Comparison of ENCODE assay signal across 10 cellular contexts in genomic region chr2:233059547-233059796, GRCh38. TPM values are rescaled to one million over a fixed set of nuclear protein-coding genes. Genes with fewer than 3 reads are reported as not detected.
DNase-seq lines count a peak whose midpoint lies in the region; ATAC-seq, FAIRE-seq and TF ChIP-seq lines count a peak whose summit lies in the region.
"Had no signal": no experiment of that assay in that cellular context is flagged by ENCODE, and none has a peak within 500 bp of the region (broad histone marks: within the 10 kb centered on the region; RNA-seq: fewer than 3 reads in every experiment).

No MANE protein-coding gene starts in this region.

- no peak for DNase-seq in activated T-cell treated with anti-CD3 and anti-CD28 coated beads, Interleukin-2, amount 50 U/mL, for 24 hours
- DNase-seq in activated T-cell treated with anti-CD3 and anti-CD28 coated beads, Interleukin-2, amount 50 U/mL, for 48 hours, result no peak
- no peak for DNase-seq in WERI-Rb-1
- no peak for DNase-seq in kidney
- no peak for DNase-seq in NCI-H526 (lab: John Stamatoyannopoulos, UW)
- DNase-seq in stimulated activated CD4-positive, alpha-beta T cell treated with anti-CD3 and anti-CD28 coated beads, Interleukin-15, amount 100 ng/mL, for 24 hours, result no peak

- no peak for FAIRE-seq in kidney (lab: Jason Lieb, UNC)

- no peaks in the 10 kb centered on the region for H3K27me3 Mint-ChIP-seq in activated T-cell treated with anti-CD3 and anti-CD28 coated beads, Interleukin-2, amount 50 U/mL, for 24 hours

- H3K36me3 ChIP-seq in WERI-Rb-1 (no peaks in the 10 kb centered on the region), kidney (ENCODE audit: control insufficient read depth in 1 of 2, insufficient read depth in 2 of 2, low read length in 2 of 2) (no peaks in the 10 kb centered on the region), thymus (ENCODE audit: control insufficient read depth, insufficient read depth) (peaks cover 9% of the 10 kb centered on the region)

- H3K36me3 Mint-ChIP-seq in activated T-cell treated with anti-CD3 and anti-CD28 coated beads, Interleukin-2, amount 50 U/mL, for 24 hours (ENCODE audit: low read depth), result peaks cover 36% of the 10 kb centered on the region

- WGBS in thymus, result 55% methylated on average over 7 of the region's 7 CpGs

- no peak for ATAC-seq in HG02870 (IDR thresholded peaks at IDR 0.05; ENCODE audit: unreplicated experiment)

- peak overlapping the region; percentile 96 for H3K4me3 Mint-ChIP-seq in activated T-cell treated with anti-CD3 and anti-CD28 coated beads, Interleukin-2, amount 50 U/mL, for 24 hours

- H3K27me3 ChIP-seq in WERI-Rb-1 (ENCODE audit: insufficient read depth, low read depth, severe bottlenecking), result no peaks in the 10 kb centered on the region
- no peaks in the 10 kb centered on the region for H3K27me3 ChIP-seq in thymus (ENCODE audit: control insufficient read depth, insufficient read depth)

- intact Hi-C loops in kidney (cut with DNase I), result no loop called here

- H3K4me1 ChIP-seq in kidney (ENCODE audit: control insufficient read depth in 1 of 2, insufficient read depth in 1 of 2, low read depth in 1 of 2, low read length in 2 of 2) (peaks cover 0 to 16% of the 10 kb centered on the region in 2 donors), thymus (ENCODE audit: control insufficient read depth, insufficient read depth, low read length) (peaks cover 33% of the 10 kb centered on the region)

- H3K9me3 ChIP-seq in WERI-Rb-1 (ENCODE audit: severe bottlenecking) (no peaks in the 10 kb centered on the region), kidney (ENCODE audit: control insufficient read depth in 1 of 2, low read length in 2 of 2) (no peaks in the 10 kb centered on the region), thymus (ENCODE audit: control insufficient read depth) (no peaks in the 10 kb centered on the region)

- no peaks in the 10 kb centered on the region for H3K9me3 Mint-ChIP-seq in activated T-cell treated with anti-CD3 and anti-CD28 coated beads, Interleukin-2, amount 50 U/mL, for 24 hours

- no peak overlapping the region for H3K9ac ChIP-seq in kidney (ENCODE audit: low read length in 2 of 2)

- H3K4me3 ChIP-seq in WERI-Rb-1 (ENCODE audit: low read depth, low read length), result no peak overlapping the region
- H3K4me3 ChIP-seq in kidney (ENCODE audit: low read length in 2 of 2), result no peak overlapping the region
- H3K4me3 ChIP-seq in thymus (ENCODE audit: low read length), result no peak overlapping the region

- peaks cover 40% of the 10 kb centered on the region for H3K4me1 Mint-ChIP-seq in activated T-cell treated with anti-CD3 and anti-CD28 coated beads, Interleukin-2, amount 50 U/mL, for 24 hours (ENCODE audit: low read depth)

- H3K27ac ChIP-seq in WERI-Rb-1 (no peak overlapping the region), kidney (ENCODE audit: low read depth in 2 of 2, low read length in 2 of 2) (peak overlapping the region; percentile 74 to 80), thymus (ENCODE audit: low read depth) (peak overlapping the region; percentile 89)

- peak overlapping the region; percentile 96 for H3K27ac Mint-ChIP-seq in activated T-cell treated with anti-CD3 and anti-CD28 coated beads, Interleukin-2, amount 50 U/mL, for 24 hours

- TF ChIP-seq CTCF in WERI-Rb-1 (IDR thresholded peaks at IDR 0.05; ENCODE audit: low read depth, low read length) (peak; percentile 28; the same call in 1 of the 2 replicates), kidney (IDR thresholded peaks at IDR 0.05; ENCODE audit: borderline replicate concordance, extremely low read depth, insufficient read depth) (no peak)

RNA-seq across cellular contexts. Expression of gene INPP5D, which starts 0.7 kb away (rescaled TPM):
- 29.6 TPM for total RNA-seq in kidney
- polyA plus RNA-seq in kidney (ENCODE audit: insufficient read depth, low read depth, low replicate concordance) (2.6 TPM), thymus (42.0 TPM)

RNA-seq across cellular contexts. Expression of gene NEU2, which starts 27.0 kb away (rescaled TPM):
- not detected for total RNA-seq in kidney
- not detected for polyA plus RNA-seq in kidney (ENCODE audit: insufficient read depth, low read depth, low replicate concordance)
- not detected for polyA plus RNA-seq in thymus
- total RNA-seq: kidney epithelial cell had no signal
- polyA plus RNA-seq: AG04450 had no signal

RNA-seq across cellular contexts. Expression of gene NGEF, which starts 46.4 kb away (rescaled TPM):
- 4.8 TPM for total RNA-seq in kidney
- polyA plus RNA-seq in kidney (ENCODE audit: insufficient read depth, low read depth, low replicate concordance) (5.3 TPM), thymus (0.18 TPM)

Comparison
In these comparisons a context has a peak if more than half of its experiments do, and no peak if none do; other contexts are left out.
1. RNA of gene INPP5D, which starts 0.7 kb away (polyA plus RNA-seq): 42.0 TPM in thymus (single experiment); 2.6 TPM in kidney (single experiment); every median in the first group is over 10 times any median in the second.